In genomic region chr2:223055836-223056235, GRCh38 we compare ENCODE assay signal across 16 cellular contexts. TPM values are rescaled to one million over a fixed set of nuclear protein-coding genes. Genes with fewer than 3 reads are reported as not detected.
DNase-seq lines count a peak whose midpoint lies in the region; ATAC-seq and TF ChIP-seq lines count a peak whose summit lies in the region.
"Had no signal": no experiment of that assay in that cellular context is flagged by ENCODE, and none has a peak within 500 bp of the region (broad histone marks: within the 10 kb centered on the region; RNA-seq: fewer than 3 reads in every experiment).

No MANE protein-coding gene starts in this region.

- peak overlapping the region; percentile 31 for H3K27ac ChIP-seq in fibroblast of lung (ENCODE audit: insufficient read depth, low read length)
- H3K27ac ChIP-seq in psoas muscle = peak overlapping the region; percentile 72

- H3K4me2 ChIP-seq in fibroblast of lung (ENCODE audit: extremely low read depth, insufficient read depth, low read length) = peak overlapping the region; percentile 65

- H3K79me2 ChIP-seq in fibroblast of lung (ENCODE audit: control insufficient read depth, insufficient read depth, low read length) = peaks cover 29% of the 10 kb centered on the region

- WGBS in psoas muscle, 3 donors = 25 to 44% (median 28%) methylated on average over 5 of the region's 5 CpGs

- intact Hi-C loops in psoas muscle (cut with DNase I) = no loop called here

- H3K4me1 ChIP-seq in fibroblast of lung (ENCODE audit: control insufficient read depth, extremely low read depth, insufficient read depth, low read length) = peaks cover 14% of the 10 kb centered on the region
- H3K4me1 ChIP-seq in psoas muscle = no peaks in the 10 kb centered on the region
- H3K4me1 ChIP-seq: HAP-1 had no signal

- H3K9me3 ChIP-seq in fibroblast of lung (ENCODE audit: control insufficient read depth, insufficient read depth, low read depth, low read length) (no peaks in the 10 kb centered on the region), psoas muscle (no peaks in the 10 kb centered on the region)
- H3K9me3 ChIP-seq: HAP-1, upper lobe of left lung had no signal

- H3K36me3 ChIP-seq in fibroblast of lung (ENCODE audit: control insufficient read depth, insufficient read depth, low read length) (no peaks in the 10 kb centered on the region), psoas muscle (ENCODE audit: insufficient read depth in 1 of 2, low read depth in 1 of 2) (no peaks in the 10 kb centered on the region)
- H3K36me3 ChIP-seq: HAP-1, upper lobe of left lung had no signal

- no peak overlapping the region for H3K9ac ChIP-seq in fibroblast of lung (ENCODE audit: insufficient read depth, low read length)

- H4K20me1 ChIP-seq in fibroblast of lung (ENCODE audit: control insufficient read depth, extremely low read depth, insufficient read depth, low read length) = no peaks in the 10 kb centered on the region

- TF ChIP-seq CTCF in fibroblast of lung (conservative IDR thresholded peaks at IDR 0.05 in 1 of 2, IDR thresholded peaks at IDR 0.05 in 1 of 2; ENCODE audit: low read depth in 1 of 2, low read length in 2 of 2) (no peak), psoas muscle (IDR thresholded peaks at IDR 0.05) (no peak)

- H3K27me3 ChIP-seq in fibroblast of lung (ENCODE audit: control insufficient read depth, insufficient read depth, low read length) (no peaks in the 10 kb centered on the region), psoas muscle (ENCODE audit: insufficient read depth in 3 of 3, low read length in 2 of 3) (peaks cover 0 to 7% (median 3%) of the 10 kb centered on the region in 3 donors)
- H3K27me3 ChIP-seq: upper lobe of left lung had no signal

- no peak overlapping the region for H2AFZ ChIP-seq in fibroblast of lung (ENCODE audit: low read length)

- peak; percentile 76 for DNase-seq in EH (ENCODE audit: low read depth)
- DNase-seq in OCI-M1 (lab: John Stamatoyannopoulos, UW) = peak; percentile 63
- peak in 1 of 2 donors; percentile 79 for DNase-seq in fibroblast of lung (ENCODE audit: low read depth in 2 of 2)
- DNase-seq in psoas muscle = peak in 1 of 2 donors; percentile 15
- DNase-seq in T-helper 1 cell = no peak
- DNase-seq: activated B cell treated with CpG ODN at 0.5 μM for 24 hours; naive B cell; NCI-H1417 treated with DMSO at 0.1 percent for 48 hours; RPMI8226; stimulated activated CD4-positive, alpha-beta T cell treated with anti-CD3 and anti-CD28 coated beads, Interleukin-4, amount 100 ng/mL, for 24 hours had no signal

- no peak for ATAC-seq in psoas muscle
- ATAC-seq in GM19023 (IDR thresholded peaks at IDR 0.05; ENCODE audit: unreplicated experiment) = no peak
- no peak for ATAC-seq in HG03135 (IDR thresholded peaks at IDR 0.05; ENCODE audit: unreplicated experiment)
- ATAC-seq in esophagus mucosa = no peak
- ATAC-seq: activated T-helper 17 cell treated with anti-CD3 and anti-CD28 coated beads, Interleukin-2, amount 50 U/mL, for 72 hours had no signal

- H3K4me3 ChIP-seq in fibroblast of lung (replicated peaks in 1 of 4; ENCODE audit: control extremely low read depth in 1 of 4, insufficient read depth in 1 of 4, low read depth in 3 of 4, low read length in 4 of 4) (peak overlapping the region in 1 of 4 experiments; percentile 41), psoas muscle (peak overlapping the region; percentile 59)
- H3K4me3 ChIP-seq: HAP-1, upper lobe of left lung had no signal

RNA-seq across cellular contexts. Expression of gene KCNE4, which starts 3.8 kb away (rescaled TPM):
- total RNA-seq in fibroblast of lung (11.0 and 25.3 TPM in 2 replicates), psoas muscle (1 to 10 TPM in 1 of 4 donors, under 1 TPM in 3; 0.34 to 1.7 (median 0.79) TPM), esophagus mucosa (0.12 TPM)
- polyA plus RNA-seq in fibroblast of lung (6.0 and 17.8 TPM in 2 replicates), psoas muscle (1 to 10 TPM in 2 of 3 donors, under 1 TPM in 1; 0.58 to 1.4 (median 1.0) TPM)
- 4.3 and 13.1 TPM in 2 replicates for polyA plus RNA-seq in fibroblast of lung (2012)
- 3.6 and 4.0 TPM in 2 replicates for polyA minus RNA-seq in fibroblast of lung (ENCODE audit: low replicate concordance)
- total RNA-seq: activated B cell treated with CpG ODN at 0.5 μM for 24 hours; activated T-helper 17 cell treated with anti-CD3 and anti-CD28 coated beads, Interleukin-2, amount 50 U/mL, for 72 hours had no signal

Comparison
In these comparisons a context has a peak if more than half of its experiments do, and no peak if none do; other contexts are left out.
1. DNase-seq: peak in EH (single experiment) and OCI-M1 (single experiment); none in T-helper 1 cell (0 of 5).